8 cellular contexts compared by ENCODE assay signal in genomic region chr17:50944054-50944901, GRCh38.
DNase-seq lines count a peak whose midpoint lies in the region; ATAC-seq, FAIRE-seq and TF ChIP-seq lines count a peak whose summit lies in the region.

No MANE protein-coding gene starts in this region.

- peak overlapping the region; percentile 54 for H3K4me3 Mint-ChIP-seq in WTC11
- H3K4me3 Mint-ChIP-seq in central memory CD8-positive, alpha-beta T cell, result peak overlapping the region; percentile 81

- H3K27me3 Mint-ChIP-seq in WTC11 (ENCODE audit: low read depth), result peaks cover 15% of the 10 kb centered on the region
- no peaks in the 10 kb centered on the region for H3K27me3 Mint-ChIP-seq in central memory CD8-positive, alpha-beta T cell

- FAIRE-seq in GM12891 (lab: Jason Lieb, UNC), result peak; percentile 67

- no peak overlapping the region for H3K27ac Mint-ChIP-seq in WTC11
- peak overlapping the region; percentile 81 for H3K27ac Mint-ChIP-seq in central memory CD8-positive, alpha-beta T cell (ENCODE audit: low read depth)

- intact Hi-C loops in left colon (cut with DNase I, micrococcal nuclease), result no loop called here

- peaks cover 24% of the 10 kb centered on the region for H3K4me1 Mint-ChIP-seq in WTC11
- peaks cover 44% of the 10 kb centered on the region for H3K4me1 Mint-ChIP-seq in central memory CD8-positive, alpha-beta T cell

- H3K9me3 Mint-ChIP-seq in WTC11, result no peaks in the 10 kb centered on the region
- no peaks in the 10 kb centered on the region for H3K9me3 Mint-ChIP-seq in central memory CD8-positive, alpha-beta T cell

- no peak for TF ChIP-seq POLR2A in GM12891 (IDR thresholded peaks at IDR 0.05; ENCODE audit: low read depth, low read length)

- CTCF ChIA-PET in WTC11 (lab: Charles Lee), result interaction anchor here (0.7 to 3.3 kb wide), 15 partner anchors 9 to 850 kb away, joined by 3 to 20 read pairs (median 5); partner anchors contain the start of gene TOB1

- TF ChIP-seq CTCF in WTC11 (IDR thresholded peaks at IDR 0.05), result no peak

- POLR2A ChIA-PET in WTC11 (lab: Charles Lee), result interaction anchor here (0.7 to 1.8 kb wide), 4 partner anchors 9 to 92 kb away, joined by 3 to 22 read pairs (median 4); partner anchors contain the start of gene TOB1

- ATAC-seq in WTC11, result peak; percentile 59
- ATAC-seq in central memory CD8-positive, alpha-beta T cell (replicated peaks; ENCODE audit: extremely low read depth, poor library complexity, severe bottlenecking), result peak; percentile 89
- peak; percentile 76 for ATAC-seq in left colon
- ATAC-seq in GM19397 (IDR thresholded peaks at IDR 0.05; ENCODE audit: unreplicated experiment), result no peak

- H3K36me3 Mint-ChIP-seq in WTC11, result no peaks in the 10 kb centered on the region
- H3K36me3 Mint-ChIP-seq in central memory CD8-positive, alpha-beta T cell (ENCODE audit: insufficient read depth), result peaks cover 2% of the 10 kb centered on the region

- DNase-seq in GM12891 (ENCODE audit: insufficient read length, low spot score) (peak; percentile 86), NCI-H1105 treated with DMSO at 0.1 percent for 48 hours (lab: John Stamatoyannopoulos, UW) (peak; percentile 41), WTC11 (ENCODE audit: low spot score) (peak; percentile 65), left colon (peak; percentile 94), NCI-H1694 treated with DMSO at 0.1 percent for 48 hours (lab: John Stamatoyannopoulos, UW) (no peak)
- DNase-seq in central memory CD8-positive, alpha-beta T cell (ENCODE audit: low spot score in 2 of 2), result peak; percentile 47 to 63
- DNase-seq in stimulated activated CD4-positive, alpha-beta T cell treated with anti-CD3 and anti-CD28 coated beads, Interleukin-1b, Interleukin-23, amount 100 ng/mL, for 4 hours (ENCODE audit: low read depth in 2 of 2), result peak; percentile 48 to 66

TF ChIP-seq in GM12891, 5 proteins besides CTCF, POLR2A, EP300 and RAD21:
- no peak for TF ChIP-seq PAX5 (IDR thresholded peaks at IDR 0.05; ENCODE audit: insufficient read depth, low read length, severe bottlenecking)
- TF ChIP-seq POLR2AphosphoS5 (IDR thresholded peaks at IDR 0.05; ENCODE audit: low read depth, low read length), result no peak
- no peak for TF ChIP-seq TAF1 (IDR thresholded peaks at IDR 0.05; ENCODE audit: low read depth, low read length)
- no peak for TF ChIP-seq SPI1 (IDR thresholded peaks at IDR 0.05; ENCODE audit: low read depth, low read length)
- TF ChIP-seq POU2F2 (IDR thresholded peaks at IDR 0.05; ENCODE audit: low read depth, low read length), result no peak
TF ChIP-seq in GM12891: peak in this region for 0.

TF ChIP-seq in WTC11, 78 proteins besides CTCF, POLR2A, EP300 and RAD21 (continues in another document):
- peak; percentile 99 for TF ChIP-seq ZNF423 (CRISPR knock-in tag; IDR thresholded peaks at IDR 0.05)
- TF ChIP-seq TEAD1 (CRISPR knock-in tag; IDR thresholded peaks at IDR 0.05), result peak; percentile 78; the same call in 1 of the 2 replicates
- no peak for TF ChIP-seq STAT6 (CRISPR knock-in tag; conservative IDR thresholded peaks at IDR 0.05; ENCODE audit: low read depth)
- no peak for TF ChIP-seq ZSCAN18 (CRISPR knock-in tag; IDR thresholded peaks at IDR 0.05)
- TF ChIP-seq NR1H2 (CRISPR knock-in tag; IDR thresholded peaks at IDR 0.05), result no peak
- 0 out of 2 replicates have a peak, but pooled peaks have one; percentile 3 for TF ChIP-seq FOXP4 (CRISPR knock-in tag; IDR thresholded peaks at IDR 0.05)
- TF ChIP-seq ETV6 (CRISPR knock-in tag; IDR thresholded peaks at IDR 0.05), result peak; percentile 31; the same call in 1 of the 2 replicates
- no peak for TF ChIP-seq SMAD4 (CRISPR knock-in tag; IDR thresholded peaks at IDR 0.05)
- 0 out of 2 replicates have a peak, but pooled peaks have one; percentile 46 for TF ChIP-seq SP1 (CRISPR knock-in tag; conservative IDR thresholded peaks at IDR 0.05)
- TF ChIP-seq ATF2 (CRISPR knock-in tag; IDR thresholded peaks at IDR 0.05; ENCODE audit: borderline replicate concordance, low read depth), result no peak
- TF ChIP-seq GABPB1 (CRISPR knock-in tag; IDR thresholded peaks at IDR 0.05), result peak; percentile 77; the same call in 1 of the 2 replicates
- 0 out of 2 replicates have a peak, but pooled peaks have one; percentile 40 for TF ChIP-seq E2F5 (CRISPR knock-in tag; IDR thresholded peaks at IDR 0.05)
- TF ChIP-seq ZNF219 (CRISPR knock-in tag; IDR thresholded peaks at IDR 0.05; ENCODE audit: borderline replicate concordance), result no peak
- no peak for TF ChIP-seq ZNF512 (CRISPR knock-in tag; IDR thresholded peaks at IDR 0.05; ENCODE audit: borderline replicate concordance)
- TF ChIP-seq MXD4 (CRISPR knock-in tag; IDR thresholded peaks at IDR 0.05; ENCODE audit: borderline replicate concordance), result no peak
- TF ChIP-seq ZNF317 (CRISPR knock-in tag; IDR thresholded peaks at IDR 0.05; ENCODE audit: borderline replicate concordance, low read depth), result no peak
